14 cellular contexts compared by ENCODE assay signal in genomic region chr20:61600061-61600460, GRCh38.
DNase-seq lines count a peak whose midpoint lies in the region; ATAC-seq and TF ChIP-seq lines count a peak whose summit lies in the region.
"Had no signal": no experiment of that assay in that cellular context is flagged by ENCODE, and none has a peak within 500 bp of the region (broad histone marks: within the 10 kb centered on the region; RNA-seq: fewer than 3 reads in every experiment).

No MANE protein-coding gene starts in this region.

- no peak overlapping the region for H4K8ac ChIP-seq in neuronal stem cell (ENCODE audit: low read depth, low read length)

- TF ChIP-seq CTCF in glutamatergic neuron (IDR thresholded peaks at IDR 0.05; ENCODE audit: partially characterized antibody, unreplicated experiment) = no peak
- no peak for TF ChIP-seq CTCF in lower leg skin (IDR thresholded peaks at IDR 0.05)
- no peak for TF ChIP-seq CTCF in activated CD8-positive, alpha-beta T cell treated with anti-CD3 and anti-CD28 coated beads for 36 hours (IDR thresholded peaks at IDR 0.05)

- no CpG with 5 or more reads among the region's 17 CpGs for WGBS in neuronal stem cell (ENCODE audit: extremely low coverage in 2 of 2, insufficient read length in 2 of 2, insufficient replicate concordance in 1 of 2), 2 donors
- 82 to 85% methylated on average over 17 of the region's 17 CpGs for WGBS in lower leg skin, 2 donors

- peaks cover 7% of the 10 kb centered on the region for H3K9me3 Mint-ChIP-seq in glutamatergic neuron (ENCODE audit: unreplicated experiment)
- peaks cover 9% of the 10 kb centered on the region for H3K9me3 Mint-ChIP-seq in activated CD8-positive, alpha-beta T cell treated with anti-CD3 and anti-CD28 coated beads for 36 hours

- peak overlapping the region; percentile 15 for H2AK5ac ChIP-seq in neuronal stem cell (ENCODE audit: low read depth, low read length)

- CTCF ChIA-PET in activated CD8-positive, alpha-beta T cell treated with anti-CD3 and anti-CD28 coated beads for 36 hours (lab: Charles Lee) = no interaction called here

- no peak overlapping the region for H3K23ac ChIP-seq in neuronal stem cell (ENCODE audit: low read depth, low read length, poor library complexity)

- H3K4me1 ChIP-seq in BLaER1 treated with 17β-estradiol and CSF1 and Interleukin-3, amounts not matched to agents 10 nM and 100 nM = peaks cover 0 to 35% (median 24%) of the 10 kb centered on the region in 10 experiments; a peak in 14 of 20 replicates
- peaks cover 12 to 18% of the 10 kb centered on the region in 2 donors for H3K4me1 ChIP-seq in neuronal stem cell (ENCODE audit: control insufficient read depth in 2 of 2, insufficient read depth in 1 of 2, low read depth in 1 of 2, low read length in 2 of 2)

- peaks cover 32 to 50% (median 42%) of the 10 kb centered on the region in 11 experiments for H3K9me3 ChIP-seq in BLaER1 treated with 17β-estradiol and CSF1 and Interleukin-3, amounts not matched to agents 10 nM and 100 nM (replicated peaks in 1 of 11)
- H3K9me3 ChIP-seq in neuronal stem cell (replicated peaks in 1 of 2; ENCODE audit: control insufficient read depth in 2 of 2, insufficient read depth in 1 of 2, low read depth in 1 of 2, low read length in 2 of 2) = peaks cover 29 to 36% of the 10 kb centered on the region in 2 donors

- H3K9ac ChIP-seq in BLaER1 treated with 17β-estradiol and CSF1 and Interleukin-3, amounts not matched to agents 10 nM and 100 nM = no peak overlapping the region
- H3K9ac ChIP-seq in neuronal stem cell (ENCODE audit: low read depth, low read length, poor library complexity) = no peak overlapping the region
- H3K9ac ChIP-seq: GM23248 had no signal

- H3K4me3 ChIP-seq in BLaER1 treated with 17β-estradiol and CSF1 and Interleukin-3, amounts not matched to agents 10 nM and 100 nM = no peak overlapping the region
- no peak overlapping the region for H3K4me3 ChIP-seq in neuronal stem cell (ENCODE audit: low read length in 2 of 2)
- no peak overlapping the region for H3K4me3 ChIP-seq in lower leg skin (ENCODE audit: low read depth, poor library complexity, severe bottlenecking)
- H3K4me3 ChIP-seq: GM12878, GM23248 had no signal

- H3K14ac ChIP-seq in neuronal stem cell (ENCODE audit: low read length) = no peak overlapping the region

- no peaks in the 10 kb centered on the region for H3K27me3 ChIP-seq in BLaER1 treated with 17β-estradiol and CSF1 and Interleukin-3, amounts not matched to agents 10 nM and 100 nM
- no peaks in the 10 kb centered on the region for H3K27me3 ChIP-seq in neuronal stem cell (ENCODE audit: control insufficient read depth in 3 of 3, insufficient read depth in 3 of 3, low read depth in 1 of 3, low read length in 3 of 3)

- H2BK15ac ChIP-seq in neuronal stem cell (ENCODE audit: low read length) = peak overlapping the region; percentile 87

- peaks cover 18% of the 10 kb centered on the region for H3K36me3 Mint-ChIP-seq in glutamatergic neuron (ENCODE audit: unreplicated experiment)
- no peaks in the 10 kb centered on the region for H3K36me3 Mint-ChIP-seq in activated CD8-positive, alpha-beta T cell treated with anti-CD3 and anti-CD28 coated beads for 36 hours (ENCODE audit: low read depth)
- H3K36me3 Mint-ChIP-seq: CD4-positive, alpha-beta memory T cell had no signal

- peak overlapping the region; percentile 63 for H2BK12ac ChIP-seq in neuronal stem cell (ENCODE audit: low read length)

- H3K4me2 ChIP-seq in BLaER1 treated with 17β-estradiol and CSF1 and Interleukin-3, amounts not matched to agents 10 nM and 100 nM = peak overlapping the region in 7 of 11 experiments; percentile 18 to 56 (median 48); a peak in 10 of 22 replicates
- H3K4me2 ChIP-seq in neuronal stem cell (ENCODE audit: insufficient read depth, low read length, poor library complexity, severe bottlenecking) = no peak overlapping the region

- H3K4me3 Mint-ChIP-seq in glutamatergic neuron (ENCODE audit: unreplicated experiment) = peak overlapping the region; percentile 13
- no peak overlapping the region for H3K4me3 Mint-ChIP-seq in activated CD8-positive, alpha-beta T cell treated with anti-CD3 and anti-CD28 coated beads for 36 hours
- H3K4me3 Mint-ChIP-seq: CD4-positive, alpha-beta memory T cell had no signal

- no peaks in the 10 kb centered on the region; a peak in 2 of 22 replicates for H3K36me3 ChIP-seq in BLaER1 treated with 17β-estradiol and CSF1 and Interleukin-3, amounts not matched to agents 10 nM and 100 nM
- H3K36me3 ChIP-seq in neuronal stem cell (replicated peaks in 1 of 2; ENCODE audit: control insufficient read depth in 2 of 2, insufficient read depth in 2 of 2, low read length in 2 of 2) = no peaks in the 10 kb centered on the region

- H2BK120ac ChIP-seq in neuronal stem cell (ENCODE audit: low read depth, low read length) = no peak overlapping the region

- H3K4ac ChIP-seq in neuronal stem cell (ENCODE audit: low read length) = no peak overlapping the region

- intact Hi-C loops in lower leg skin (cut with DNase I; ENCODE audit: low total_unique reads) = no loop called here
- intact Hi-C loops in activated CD8-positive, alpha-beta T cell treated with anti-CD3 and anti-CD28 coated beads for 36 hours (cut with micrococcal nuclease) = no loop called here

- no peaks in the 10 kb centered on the region for H3K27me3 Mint-ChIP-seq in glutamatergic neuron (ENCODE audit: unreplicated experiment)
- no peaks in the 10 kb centered on the region for H3K27me3 Mint-ChIP-seq in activated CD8-positive, alpha-beta T cell treated with anti-CD3 and anti-CD28 coated beads for 36 hours
- H3K27me3 Mint-ChIP-seq: CD4-positive, alpha-beta memory T cell had no signal

- no peaks in the 10 kb centered on the region for H3K79me1 ChIP-seq in neuronal stem cell (ENCODE audit: low read depth, low read length)

- no peak for ATAC-seq in activated CD8-positive, alpha-beta T cell treated with anti-CD3 and anti-CD28 coated beads for 36 hours
- ATAC-seq: GM12878 had no signal

- peaks cover 5% of the 10 kb centered on the region for H3K4me1 Mint-ChIP-seq in glutamatergic neuron (ENCODE audit: low read depth, unreplicated experiment)
- H3K4me1 Mint-ChIP-seq in activated CD8-positive, alpha-beta T cell treated with anti-CD3 and anti-CD28 coated beads for 36 hours (ENCODE audit: low read depth) = no peaks in the 10 kb centered on the region
- H3K4me1 Mint-ChIP-seq: CD4-positive, alpha-beta memory T cell had no signal

- H4K91ac ChIP-seq in neuronal stem cell (ENCODE audit: low read depth, low read length, poor library complexity) = no peak overlapping the region

- H3K27ac ChIP-seq in BLaER1 treated with 17β-estradiol and CSF1 and Interleukin-3, amounts not matched to agents 10 nM and 100 nM = no peak overlapping the region
- H3K27ac ChIP-seq in angular gyrus (ENCODE audit: low read depth, low read length) = peak overlapping the region; percentile 70
- peak overlapping the region; percentile 58 for H3K27ac ChIP-seq in neuronal stem cell (replicated peaks; ENCODE audit: low read length)
- H3K27ac ChIP-seq: C4-2B, GM23248 had no signal

- H2BK5ac ChIP-seq in neuronal stem cell (ENCODE audit: low read length) = no peak overlapping the region

- no peaks in the 10 kb centered on the region for H4K20me1 ChIP-seq in BLaER1 treated with 17β-estradiol and CSF1 and Interleukin-3, amounts not matched to agents 10 nM and 100 nM

- no peak for TF ChIP-seq POLR2A in lower leg skin (IDR thresholded peaks at IDR 0.05)

- DNase-seq in glutamatergic neuron (peak; percentile 41), neuronal stem cell (ENCODE audit: low spot score) (no peak), kidney glomerular epithelial cell (lab: John Stamatoyannopoulos, UW) (no peak), NCI-H1417 (lab: John Stamatoyannopoulos, UW) (no peak), lower leg skin (ENCODE audit: low spot score in 2 of 2) (no peak)
- no peak for DNase-seq in activated CD8-positive, alpha-beta T cell treated with anti-CD3 and anti-CD28 coated beads for 36 hours
- DNase-seq: ACHN; CD4-positive, alpha-beta memory T cell; DMS79; GM23248 had no signal

- POLR2A ChIA-PET in activated CD8-positive, alpha-beta T cell treated with anti-CD3 and anti-CD28 coated beads for 36 hours (lab: Charles Lee) = no interaction called here

- peak overlapping the region; percentile 87 for H2AFZ ChIP-seq in neuronal stem cell (ENCODE audit: low read length)
- H2AFZ ChIP-seq: GM23248 had no signal

- peak overlapping the region; percentile 57 for H3K27ac Mint-ChIP-seq in glutamatergic neuron (ENCODE audit: unreplicated experiment)
- no peak overlapping the region for H3K27ac Mint-ChIP-seq in activated CD8-positive, alpha-beta T cell treated with anti-CD3 and anti-CD28 coated beads for 36 hours
- H3K27ac Mint-ChIP-seq: CD4-positive, alpha-beta memory T cell had no signal

- peak overlapping the region; percentile 84 for H3K18ac ChIP-seq in neuronal stem cell (ENCODE audit: low read length)

Comparison
In these comparisons a context has a peak if more than half of its experiments do, and no peak if none do; other contexts are left out.
1. H3K27ac ChIP-seq: peak in angular gyrus (single experiment) and neuronal stem cell (single experiment); none in BLaER1 treated with 17β-estradiol and CSF1 and Interleukin-3, amounts not matched to agents 10 nM and 100 nM (0 of 11).